ENCODE assay signal across 8 cellular contexts in genomic region chrX:13688384-13688771, GRCh38. TPM values are rescaled to one million over a fixed set of nuclear protein-coding genes. Genes with fewer than 3 reads are reported as not detected.
DNase-seq lines count a peak whose midpoint lies in the region; ATAC-seq and TF ChIP-seq lines count a peak whose summit lies in the region.

No MANE protein-coding gene starts in this region.

- H3K36me3 Mint-ChIP-seq in T-helper 1 cell treated with Interleukin-12 subunit alpha and Interleukin-12 subunit beta and Interleukin-4 antibody, amounts not matched to agents 30 μg/mL and 1 μg/mL, for 36 hours (ENCODE audit: low read depth), result no peaks in the 10 kb centered on the region

- H3K9me3 Mint-ChIP-seq in T-helper 1 cell treated with Interleukin-12 subunit alpha and Interleukin-12 subunit beta and Interleukin-4 antibody, amounts not matched to agents 30 μg/mL and 1 μg/mL, for 36 hours, result no peaks in the 10 kb centered on the region

- 8 to 33% (median 18%) methylated on average over 5 of the region's 5 CpGs for WGBS in stomach, 5 donors

- peaks cover 28% of the 10 kb centered on the region for H3K4me1 Mint-ChIP-seq in T-helper 1 cell treated with Interleukin-12 subunit alpha and Interleukin-12 subunit beta and Interleukin-4 antibody, amounts not matched to agents 30 μg/mL and 1 μg/mL, for 36 hours (ENCODE audit: low read depth)

- peak overlapping the region; percentile 90 for H3K4me3 Mint-ChIP-seq in T-helper 1 cell treated with Interleukin-12 subunit alpha and Interleukin-12 subunit beta and Interleukin-4 antibody, amounts not matched to agents 30 μg/mL and 1 μg/mL, for 36 hours

- H3K9ac ChIP-seq in iPS-15b (ENCODE audit: low read depth, low read length), result no peak overlapping the region

- peak overlapping the region in 4 of 5 donors; percentile 91 to 97 (median 96) for H3K27ac ChIP-seq in stomach

- no peak for TF ChIP-seq EP300 in stomach (IDR thresholded peaks at IDR 0.05)

- intact Hi-C loops in stomach (cut with DNase I; ENCODE audit: low total_unique reads), result no loop called here

- DNase-seq in T-helper 1 cell, result no peak
- DNase-seq in stomach, result no peak
- no peak for DNase-seq in DMS79 (lab: John Stamatoyannopoulos, UW)

- TF ChIP-seq CTCF in WI38 (IDR thresholded peaks at IDR 0.05; ENCODE audit: low read depth, low read length) (no peak), stomach (IDR thresholded peaks at IDR 0.05) (no peak)

- ATAC-seq in GM18519 (IDR thresholded peaks at IDR 0.05; ENCODE audit: low FRiP score, unreplicated experiment) (no peak), HG03521 (IDR thresholded peaks at IDR 0.05; ENCODE audit: unreplicated experiment) (no peak)

- peaks cover 8% of the 10 kb centered on the region for H3K4me1 ChIP-seq in iPS-15b (ENCODE audit: control insufficient read depth, insufficient read depth, low read length)
- peaks cover 2 to 32% (median 26%) of the 10 kb centered on the region in 4 donors for H3K4me1 ChIP-seq in stomach

- H3K27me3 ChIP-seq in iPS-15b (ENCODE audit: control insufficient read depth, insufficient read depth, low read length) (peaks cover 15% of the 10 kb centered on the region), stomach (peaks cover 0 to 7% (median 0%) of the 10 kb centered on the region in 3 donors)

- no peaks in the 10 kb centered on the region for H3K27me3 Mint-ChIP-seq in T-helper 1 cell treated with Interleukin-12 subunit alpha and Interleukin-12 subunit beta and Interleukin-4 antibody, amounts not matched to agents 30 μg/mL and 1 μg/mL, for 36 hours (ENCODE audit: low read depth)

- peak overlapping the region; percentile 93 for H3K27ac Mint-ChIP-seq in T-helper 1 cell treated with Interleukin-12 subunit alpha and Interleukin-12 subunit beta and Interleukin-4 antibody, amounts not matched to agents 30 μg/mL and 1 μg/mL, for 36 hours

- no peak for TF ChIP-seq POLR2A in stomach (IDR thresholded peaks at IDR 0.05)

- peak overlapping the region; percentile 88 for H3K4me3 ChIP-seq in WI38 (ENCODE audit: low read depth, low read length)
- peak overlapping the region; percentile 94 for H3K4me3 ChIP-seq in iPS-15b (ENCODE audit: low read depth, low read length)
- peak overlapping the region; percentile 60 to 73 (median 66) for H3K4me3 ChIP-seq in stomach

- H3K9me3 ChIP-seq in iPS-15b (ENCODE audit: control insufficient read depth, insufficient read depth, low read length), result no peaks in the 10 kb centered on the region
- no peaks in the 10 kb centered on the region for H3K9me3 ChIP-seq in stomach

- H3K36me3 ChIP-seq in iPS-15b (ENCODE audit: control insufficient read depth, insufficient read depth, low read length), result no peaks in the 10 kb centered on the region
- H3K36me3 ChIP-seq in stomach, result no peaks in the 10 kb centered on the region

RNA-seq across cellular contexts. Expression of gene RAB9A, which starts 0.6 kb away (rescaled TPM):
- 10 to 100 TPM in 3 of 5 donors, 1 to 10 TPM in 2; 2.6 to 55.1 (median 10.4) TPM for total RNA-seq in stomach
- 10 to 100 TPM; 12.4 to 33.6 (median 26.6) TPM for polyA plus RNA-seq in stomach

RNA-seq across cellular contexts. Expression of gene TCEANC, which starts 35.4 kb away (rescaled TPM):
- total RNA-seq in stomach, result 10 to 100 TPM in 2 of 5 donors, 1 to 10 TPM in 3; 3.2 to 25.7 (median 5.9) TPM
- 1 to 10 TPM; 1.2 to 3.8 (median 1.2) TPM for polyA plus RNA-seq in stomach

RNA-seq across cellular contexts. Expression of gene TRAPPC2, which starts 46.0 kb away (rescaled TPM):
- total RNA-seq in stomach, result 10 to 100 TPM in 4 of 5 donors, 1 to 10 TPM in 1; 9.0 to 37.9 (median 16.5) TPM
- 10 to 100 TPM in 1 of 3 donors, 1 to 10 TPM in 2; 5.7 to 12.5 (median 7.3) TPM for polyA plus RNA-seq in stomach

RNA-seq across cellular contexts. Expression of gene OFD1, which starts 46.2 kb away (rescaled TPM):
- total RNA-seq in stomach, result 100 to 1,000 TPM in 1 of 5 donors, 10 to 100 TPM in 4; 15.6 to 144 (median 49.2) TPM
- 10 to 100 TPM; 46.3 to 53.1 (median 49.8) TPM for polyA plus RNA-seq in stomach
